Comparison of ENCODE assay signal across 1 cellular context in the genomic region with DNA sequence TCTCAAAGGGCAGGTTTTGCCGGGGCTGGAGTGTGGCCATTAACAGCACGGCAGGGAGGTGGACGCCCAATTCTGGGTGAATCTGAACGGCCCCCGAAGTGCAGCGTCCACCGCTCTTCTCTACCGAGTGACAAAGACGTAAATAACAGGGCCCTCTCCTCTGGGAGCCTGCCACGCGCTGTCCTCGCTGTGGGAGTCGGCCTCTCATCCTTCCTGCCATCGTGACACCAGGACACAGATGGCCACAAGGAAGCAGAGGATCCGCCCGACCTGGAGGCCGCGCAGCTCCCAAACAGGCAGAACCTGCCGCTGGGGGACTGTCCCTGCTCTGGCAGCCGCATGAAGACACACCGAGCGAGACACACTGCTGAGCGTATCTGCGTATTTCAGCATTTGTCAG.
TF ChIP-seq lines count a peak whose summit lies in the region.

No MANE protein-coding gene starts in this region.

TF ChIP-seq in GM12878, 131 proteins besides CTCF, POLR2A, EP300 and RAD21:
- TF ChIP-seq, protein P1, sequence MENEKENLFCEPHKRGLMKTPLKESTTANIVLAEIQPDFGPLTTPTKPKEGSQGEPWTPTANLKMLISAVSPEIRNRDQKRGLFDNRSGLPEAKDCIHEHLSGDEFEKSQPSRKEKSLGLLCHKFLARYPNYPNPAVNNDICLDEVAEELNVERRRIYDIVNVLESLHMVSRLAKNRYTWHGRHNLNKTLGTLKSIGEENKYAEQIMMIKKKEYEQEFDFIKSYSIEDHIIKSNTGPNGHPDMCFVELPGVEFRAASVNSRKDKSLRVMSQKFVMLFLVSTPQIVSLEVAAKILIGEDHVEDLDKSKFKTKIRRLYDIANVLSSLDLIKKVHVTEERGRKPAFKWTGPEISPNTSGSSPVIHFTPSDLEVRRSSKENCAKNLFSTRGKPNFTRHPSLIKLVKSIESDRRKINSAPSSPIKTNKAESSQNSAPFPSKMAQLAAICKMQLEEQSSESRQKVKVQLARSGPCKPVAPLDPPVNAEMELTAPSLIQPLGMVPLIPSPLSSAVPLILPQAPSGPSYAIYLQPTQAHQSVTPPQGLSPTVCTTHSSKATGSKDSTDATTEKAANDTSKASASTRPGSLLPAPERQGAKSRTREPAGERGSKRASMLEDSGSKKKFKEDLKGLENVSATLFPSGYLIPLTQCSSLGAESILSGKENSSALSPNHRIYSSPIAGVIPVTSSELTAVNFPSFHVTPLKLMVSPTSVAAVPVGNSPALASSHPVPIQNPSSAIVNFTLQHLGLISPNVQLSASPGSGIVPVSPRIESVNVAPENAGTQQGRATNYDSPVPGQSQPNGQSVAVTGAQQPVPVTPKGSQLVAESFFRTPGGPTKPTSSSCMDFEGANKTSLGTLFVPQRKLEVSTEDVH (IDR thresholded peaks at IDR 0.05; ENCODE audit: low read depth, partially characterized antibody), result no peak
- TF ChIP-seq, protein P2, sequence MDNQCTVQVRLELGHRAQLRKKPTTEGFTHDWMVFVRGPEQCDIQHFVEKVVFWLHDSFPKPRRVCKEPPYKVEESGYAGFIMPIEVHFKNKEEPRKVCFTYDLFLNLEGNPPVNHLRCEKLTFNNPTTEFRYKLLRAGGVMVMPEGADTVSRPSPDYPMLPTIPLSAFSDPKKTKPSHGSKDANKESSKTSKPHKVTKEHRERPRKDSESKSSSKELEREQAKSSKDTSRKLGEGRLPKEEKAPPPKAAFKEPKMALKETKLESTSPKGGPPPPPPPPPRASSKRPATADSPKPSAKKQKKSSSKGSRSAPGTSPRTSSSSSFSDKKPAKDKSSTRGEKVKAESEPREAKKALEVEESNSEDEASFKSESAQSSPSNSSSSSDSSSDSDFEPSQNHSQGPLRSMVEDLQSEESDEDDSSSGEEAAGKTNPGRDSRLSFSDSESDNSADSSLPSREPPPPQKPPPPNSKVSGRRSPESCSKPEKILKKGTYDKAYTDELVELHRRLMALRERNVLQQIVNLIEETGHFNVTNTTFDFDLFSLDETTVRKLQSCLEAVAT (IDR thresholded peaks at IDR 0.05), result 0 out of 2 replicates have a peak, but pooled peaks have one; percentile 25
- TF ChIP-seq FOXM1 (IDR thresholded peaks at IDR 0.05; ENCODE audit: low read depth, low read length), result no peak
- TF ChIP-seq JUND (IDR thresholded peaks at IDR 0.05; ENCODE audit: low read depth, low read length), result no peak
- TF ChIP-seq FOS (IDR thresholded peaks at IDR 0.05; ENCODE audit: borderline replicate concordance, extremely low read depth, insufficient read length), result no peak
- no peak for TF ChIP-seq POLR2AphosphoS5 (IDR thresholded peaks at IDR 0.05; ENCODE audit: low read length)
- no peak for TF ChIP-seq STAT3 (IDR thresholded peaks at IDR 0.05; ENCODE audit: low read depth, low read length)
- no peak for TF ChIP-seq MEF2A (IDR thresholded peaks at IDR 0.05; ENCODE audit: insufficient read depth, low read depth, low read length)
